Comparison of ENCODE assay signal across 1 cellular context in the genomic region with DNA sequence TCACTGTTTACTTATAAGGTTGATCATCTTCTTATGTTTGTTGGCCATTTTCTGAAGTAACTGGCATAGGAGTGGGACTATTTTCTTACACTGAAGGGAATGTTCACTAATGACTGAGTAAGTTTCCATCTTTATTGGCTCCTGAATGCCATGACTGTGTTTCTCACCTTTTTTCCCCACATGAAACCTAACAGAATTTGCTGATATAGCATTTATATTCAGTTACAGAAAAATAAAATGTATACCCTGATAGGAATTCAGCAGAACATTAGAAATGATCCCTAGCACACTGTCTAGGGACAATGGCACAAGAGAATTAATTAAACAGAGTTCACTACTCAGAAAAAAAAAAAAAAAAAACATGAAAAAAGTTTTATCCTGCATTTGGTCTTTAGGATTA.
TF ChIP-seq lines count a peak whose summit lies in the region.

No MANE protein-coding gene starts in this region.

TF ChIP-seq in HepG2, 621 proteins besides CTCF, POLR2A, EP300 and RAD21 (continued from another document):
- TF ChIP-seq MXI1 (IDR thresholded peaks at IDR 0.05; ENCODE audit: borderline replicate concordance, low read depth, low read length) (no peak), MAFK (conservative IDR thresholded peaks at IDR 0.05 in 1 of 2, IDR thresholded peaks at IDR 0.05 in 1 of 2; ENCODE audit: low read length in 2 of 2) (peak; percentile 90 to 95), KDM5A (IDR thresholded peaks at IDR 0.05; ENCODE audit: borderline replicate concordance, low read length) (no peak)
